1 cellular context compared by ENCODE assay signal in genomic region chr1:31111290-31111951, GRCh38.
A peak's percentile ranks its signal among the peaks of the same experiment; 100 is the strongest.
TF ChIP-seq lines count a peak whose summit lies in the region.

No MANE protein-coding gene starts in this region.

TF ChIP-seq in HepG2, 621 proteins besides CTCF, POLR2A, EP300 and RAD21 (continued from another document and continues in another):
- no peak for TF ChIP-seq ZNF781 (CRISPR knock-in tag; IDR thresholded peaks at IDR 0.05; ENCODE audit: borderline replicate concordance, not compliant biosample characterization)
- TF ChIP-seq ZNF431 (CRISPR knock-in tag; IDR thresholded peaks at IDR 0.05; ENCODE audit: borderline replicate concordance, low read depth): no peak
- no peak for TF ChIP-seq ZSCAN29 (CRISPR knock-in tag; conservative IDR thresholded peaks at IDR 0.05)
- TF ChIP-seq TSC22D2 (CRISPR knock-in tag; IDR thresholded peaks at IDR 0.05; ENCODE audit: borderline replicate concordance): no peak
- TF ChIP-seq MYNN (CRISPR knock-in tag; IDR thresholded peaks at IDR 0.05; ENCODE audit: low read depth): no peak
- no peak for TF ChIP-seq ASH2L (IDR thresholded peaks at IDR 0.05; ENCODE audit: insufficient read length, low read depth, low read length)
- TF ChIP-seq ZMYM3 (CRISPR knock-in tag; IDR thresholded peaks at IDR 0.05): peak; percentile 64
- TF ChIP-seq TARDBP (CRISPR knock-in tag; IDR thresholded peaks at IDR 0.05): peak; percentile 56; the same call in 1 of the 2 replicates
- TF ChIP-seq HNRNPLL (IDR thresholded peaks at IDR 0.05; ENCODE audit: low read depth, low read length, poor library complexity, severe bottlenecking): no peak
- TF ChIP-seq SMARCC2 (IDR thresholded peaks at IDR 0.05): no peak
- TF ChIP-seq, protein P1, sequence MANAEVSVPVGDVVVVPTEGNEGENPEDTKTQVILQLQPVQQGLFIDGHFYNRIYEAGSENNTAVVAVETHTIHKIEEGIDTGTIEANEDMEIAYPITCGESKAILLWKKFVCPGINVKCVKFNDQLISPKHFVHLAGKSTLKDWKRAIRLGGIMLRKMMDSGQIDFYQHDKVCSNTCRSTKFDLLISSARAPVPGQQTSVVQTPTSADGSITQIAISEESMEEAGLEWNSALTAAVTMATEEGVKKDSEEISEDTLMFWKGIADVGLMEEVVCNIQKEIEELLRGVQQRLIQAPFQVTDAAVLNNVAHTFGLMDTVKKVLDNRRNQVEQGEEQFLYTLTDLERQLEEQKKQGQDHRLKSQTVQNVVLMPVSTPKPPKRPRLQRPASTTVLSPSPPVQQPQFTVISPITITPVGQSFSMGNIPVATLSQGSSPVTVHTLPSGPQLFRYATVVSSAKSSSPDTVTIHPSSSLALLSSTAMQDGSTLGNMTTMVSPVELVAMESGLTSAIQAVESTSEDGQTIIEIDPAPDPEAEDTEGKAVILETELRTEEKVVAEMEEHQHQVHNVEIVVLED (CRISPR knock-in tag; IDR thresholded peaks at IDR 0.05; ENCODE audit: borderline replicate concordance): no peak
- no peak for TF ChIP-seq MXD4 (CRISPR knock-in tag; IDR thresholded peaks at IDR 0.05)
- no peak for TF ChIP-seq ZNF30 (CRISPR knock-in tag; IDR thresholded peaks at IDR 0.05)
- TF ChIP-seq, protein P2, sequence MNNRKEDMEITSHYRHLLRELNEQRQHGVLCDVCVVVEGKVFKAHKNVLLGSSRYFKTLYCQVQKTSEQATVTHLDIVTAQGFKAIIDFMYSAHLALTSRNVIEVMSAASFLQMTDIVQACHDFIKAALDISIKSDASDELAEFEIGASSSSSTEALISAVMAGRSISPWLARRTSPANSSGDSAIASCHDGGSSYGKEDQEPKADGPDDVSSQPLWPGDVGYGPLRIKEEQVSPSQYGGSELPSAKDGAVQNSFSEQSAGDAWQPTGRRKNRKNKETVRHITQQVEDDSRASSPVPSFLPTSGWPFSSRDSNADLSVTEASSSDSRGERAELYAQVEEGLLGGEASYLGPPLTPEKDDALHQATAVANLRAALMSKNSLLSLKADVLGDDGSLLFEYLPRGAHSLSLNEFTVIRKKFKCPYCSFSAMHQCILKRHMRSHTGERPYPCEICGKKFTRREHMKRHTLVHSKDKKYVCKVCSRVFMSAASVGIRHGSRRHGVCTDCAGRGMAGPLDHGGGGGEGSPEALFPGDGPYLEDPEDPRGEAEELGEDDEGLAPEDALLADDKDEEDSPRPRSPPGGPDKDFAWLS (CRISPR knock-in tag; IDR thresholded peaks at IDR 0.05; ENCODE audit: borderline replicate concordance): no peak
- TF ChIP-seq HOMEZ (CRISPR knock-in tag; IDR thresholded peaks at IDR 0.05; ENCODE audit: low read depth): no peak
- TF ChIP-seq SNAPC5 (CRISPR knock-in tag; IDR thresholded peaks at IDR 0.05; ENCODE audit: borderline replicate concordance): no peak
- TF ChIP-seq, protein P3, sequence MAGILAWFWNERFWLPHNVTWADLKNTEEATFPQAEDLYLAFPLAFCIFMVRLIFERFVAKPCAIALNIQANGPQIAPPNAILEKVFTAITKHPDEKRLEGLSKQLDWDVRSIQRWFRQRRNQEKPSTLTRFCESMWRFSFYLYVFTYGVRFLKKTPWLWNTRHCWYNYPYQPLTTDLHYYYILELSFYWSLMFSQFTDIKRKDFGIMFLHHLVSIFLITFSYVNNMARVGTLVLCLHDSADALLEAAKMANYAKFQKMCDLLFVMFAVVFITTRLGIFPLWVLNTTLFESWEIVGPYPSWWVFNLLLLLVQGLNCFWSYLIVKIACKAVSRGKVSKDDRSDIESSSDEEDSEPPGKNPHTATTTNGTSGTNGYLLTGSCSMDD (CRISPR knock-in tag; IDR thresholded peaks at IDR 0.05): no peak
- TF ChIP-seq POGZ (CRISPR knock-in tag; IDR thresholded peaks at IDR 0.05): peak; percentile 24; the same call in 1 of the 2 replicates
- TF ChIP-seq NCOR1 (IDR thresholded peaks at IDR 0.05; ENCODE audit: borderline replicate concordance, low read length): no peak
- TF ChIP-seq, protein P4, sequence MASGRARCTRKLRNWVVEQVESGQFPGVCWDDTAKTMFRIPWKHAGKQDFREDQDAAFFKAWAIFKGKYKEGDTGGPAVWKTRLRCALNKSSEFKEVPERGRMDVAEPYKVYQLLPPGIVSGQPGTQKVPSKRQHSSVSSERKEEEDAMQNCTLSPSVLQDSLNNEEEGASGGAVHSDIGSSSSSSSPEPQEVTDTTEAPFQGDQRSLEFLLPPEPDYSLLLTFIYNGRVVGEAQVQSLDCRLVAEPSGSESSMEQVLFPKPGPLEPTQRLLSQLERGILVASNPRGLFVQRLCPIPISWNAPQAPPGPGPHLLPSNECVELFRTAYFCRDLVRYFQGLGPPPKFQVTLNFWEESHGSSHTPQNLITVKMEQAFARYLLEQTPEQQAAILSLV (CRISPR knock-in tag; IDR thresholded peaks at IDR 0.05; ENCODE audit: borderline replicate concordance): no peak
- TF ChIP-seq SP1 (IDR thresholded peaks at IDR 0.05): no peak
- no peak for TF ChIP-seq SP1 (CRISPR knock-in tag; IDR thresholded peaks at IDR 0.05)
- peak; percentile 47; the same call in 1 of the 2 replicates for TF ChIP-seq ZNF121 (CRISPR knock-in tag; IDR thresholded peaks at IDR 0.05)
- TF ChIP-seq HOXA5 (CRISPR knock-in tag; IDR thresholded peaks at IDR 0.05): no peak
- TF ChIP-seq PPARG (CRISPR knock-in tag; conservative IDR thresholded peaks at IDR 0.05): no peak
- TF ChIP-seq EHMT2 (IDR thresholded peaks at IDR 0.05; ENCODE audit: borderline replicate concordance, low read depth, low read length): peak; percentile 69; the same call in 1 of the 2 replicates
- no peak for TF ChIP-seq NR2F1 (CRISPR knock-in tag; IDR thresholded peaks at IDR 0.05)
- TF ChIP-seq ZNF770 (CRISPR knock-in tag; IDR thresholded peaks at IDR 0.05): peak; percentile 36; the same call in 1 of the 2 replicates
- no peak for TF ChIP-seq ZNF780A (CRISPR knock-in tag; IDR thresholded peaks at IDR 0.05)
- TF ChIP-seq SCMH1 (CRISPR knock-in tag; IDR thresholded peaks at IDR 0.05; ENCODE audit: borderline replicate concordance): no peak
- 0 out of 2 replicates have a peak, but pooled peaks have one; percentile 12 for TF ChIP-seq RARA (CRISPR knock-in tag; IDR thresholded peaks at IDR 0.05)
- TF ChIP-seq HMGA1 (CRISPR knock-in tag; conservative IDR thresholded peaks at IDR 0.05): no peak
- TF ChIP-seq UBTF (CRISPR knock-in tag; IDR thresholded peaks at IDR 0.05): no peak
- TF ChIP-seq SOX6 (IDR thresholded peaks at IDR 0.05): no peak
- peak; percentile 34; the same call in 1 of the 2 replicates for TF ChIP-seq SOX6 (CRISPR knock-in tag; IDR thresholded peaks at IDR 0.05)
- no peak for TF ChIP-seq MLX (CRISPR knock-in tag; IDR thresholded peaks at IDR 0.05)
- no peak for TF ChIP-seq ELF1 (CRISPR knock-in tag; IDR thresholded peaks at IDR 0.05)
- peak; percentile 42; the same call in 1 of the 2 replicates for TF ChIP-seq ZNF12 (CRISPR knock-in tag; IDR thresholded peaks at IDR 0.05)
- no peak for TF ChIP-seq MIER3 (CRISPR knock-in tag; IDR thresholded peaks at IDR 0.05; ENCODE audit: borderline replicate concordance)
- no peak for TF ChIP-seq BHLHE40 (IDR thresholded peaks at IDR 0.05; ENCODE audit: low read length)
- peak; percentile 75; the same call in 1 of the 2 replicates for TF ChIP-seq ZNF644 (CRISPR knock-in tag; IDR thresholded peaks at IDR 0.05; ENCODE audit: low read depth)
- no peak for TF ChIP-seq THRA (CRISPR knock-in tag; IDR thresholded peaks at IDR 0.05; ENCODE audit: borderline replicate concordance)
- TF ChIP-seq WIZ (CRISPR knock-in tag; IDR thresholded peaks at IDR 0.05): peak; percentile 35; the same call in 1 of the 2 replicates
- TF ChIP-seq STAG1 (CRISPR knock-in tag; IDR thresholded peaks at IDR 0.05): no peak
- TF ChIP-seq ZNF460 (CRISPR knock-in tag; IDR thresholded peaks at IDR 0.05; ENCODE audit: borderline replicate concordance): peak; percentile 71; the same call in 1 of the 2 replicates
- TF ChIP-seq, protein P5, sequence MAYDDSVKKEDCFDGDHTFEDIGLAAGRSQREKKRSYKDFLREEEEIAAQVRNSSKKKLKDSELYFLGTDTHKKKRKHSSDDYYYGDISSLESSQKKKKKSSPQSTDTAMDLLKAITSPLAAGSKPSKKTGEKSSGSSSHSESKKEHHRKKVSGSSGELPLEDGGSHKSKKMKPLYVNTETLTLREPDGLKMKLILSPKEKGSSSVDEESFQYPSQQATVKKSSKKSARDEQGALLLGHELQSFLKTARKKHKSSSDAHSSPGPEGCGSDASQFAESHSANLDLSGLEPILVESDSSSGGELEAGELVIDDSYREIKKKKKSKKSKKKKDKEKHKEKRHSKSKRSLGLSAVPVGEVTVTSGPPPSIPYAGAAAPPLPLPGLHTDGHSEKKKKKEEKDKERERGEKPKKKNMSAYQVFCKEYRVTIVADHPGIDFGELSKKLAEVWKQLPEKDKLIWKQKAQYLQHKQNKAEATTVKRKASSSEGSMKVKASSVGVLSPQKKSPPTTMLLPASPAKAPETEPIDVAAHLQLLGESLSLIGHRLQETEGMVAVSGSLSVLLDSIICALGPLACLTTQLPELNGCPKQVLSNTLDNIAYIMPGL (CRISPR knock-in tag; IDR thresholded peaks at IDR 0.05; ENCODE audit: borderline replicate concordance in 1 of 2, low read depth in 1 of 2): no peak
- no peak for TF ChIP-seq TRIM24 (CRISPR knock-in tag; IDR thresholded peaks at IDR 0.05)
- no peak for TF ChIP-seq ZFP37 (CRISPR knock-in tag; IDR thresholded peaks at IDR 0.05; ENCODE audit: borderline replicate concordance)
- no peak for TF ChIP-seq RBAK (CRISPR knock-in tag; IDR thresholded peaks at IDR 0.05)
- TF ChIP-seq CEBPG (CRISPR knock-in tag; IDR thresholded peaks at IDR 0.05): peak; percentile 97
- TF ChIP-seq ZNF782 (CRISPR knock-in tag; IDR thresholded peaks at IDR 0.05; ENCODE audit: borderline replicate concordance): no peak
- TF ChIP-seq JDP2 (CRISPR knock-in tag; IDR thresholded peaks at IDR 0.05; ENCODE audit: borderline replicate concordance): no peak
